ENCODE assay signal across 8 cellular contexts in genomic region chr6:37819802-37820712, GRCh38. TPM values are rescaled to one million over a fixed set of nuclear protein-coding genes. Genes with fewer than 3 reads are reported as not detected.
DNase-seq lines count a peak whose midpoint lies in the region; ATAC-seq and TF ChIP-seq lines count a peak whose summit lies in the region.

No MANE protein-coding gene starts in this region.

- no peaks in the 10 kb centered on the region for H3K9me3 Mint-ChIP-seq in HFFc6

- H2BK5ac ChIP-seq in neuronal stem cell (ENCODE audit: low read length): peak overlapping the region; percentile 93

- H3K9ac ChIP-seq in BLaER1: peak overlapping the region; percentile 97
- H3K9ac ChIP-seq in neuronal stem cell (ENCODE audit: low read depth, low read length, poor library complexity): peak overlapping the region; percentile 81

- no peak overlapping the region for H2BK120ac ChIP-seq in neuronal stem cell (ENCODE audit: low read depth, low read length)

- peaks cover 2% of the 10 kb centered on the region for H3K79me1 ChIP-seq in neuronal stem cell (ENCODE audit: low read depth, low read length)

- peak overlapping the region; percentile 93 for H2AFZ ChIP-seq in neuronal stem cell (ENCODE audit: low read length)

- H3K4me1 Mint-ChIP-seq in HFFc6 (ENCODE audit: low read depth): peaks cover 48% of the 10 kb centered on the region

- H3K4me1 ChIP-seq in BLaER1: peaks cover 45% of the 10 kb centered on the region
- peaks cover 0 to 58% (median 24%) of the 10 kb centered on the region in 3 donors for H3K4me1 ChIP-seq in gastroesophageal sphincter
- H3K4me1 ChIP-seq in neuronal stem cell (ENCODE audit: control insufficient read depth in 2 of 2, insufficient read depth in 1 of 2, low read depth in 1 of 2, low read length in 2 of 2): peaks cover 4 to 14% of the 10 kb centered on the region in 2 donors
- H3K4me1 ChIP-seq in thoracic aorta (ENCODE audit: control insufficient read depth in 1 of 2, low read depth in 2 of 2): peaks cover 32 to 52% of the 10 kb centered on the region in 2 donors

- peak overlapping the region; percentile 95 for H3K4me3 Mint-ChIP-seq in HFFc6

- H3K27me3 ChIP-seq in BLaER1 (no peaks in the 10 kb centered on the region), gastroesophageal sphincter (no peaks in the 10 kb centered on the region), neuronal stem cell (ENCODE audit: control insufficient read depth in 3 of 3, insufficient read depth in 3 of 3, low read depth in 1 of 3, low read length in 3 of 3) (no peaks in the 10 kb centered on the region), thoracic aorta (replicated peaks; ENCODE audit: insufficient read depth) (no peaks in the 10 kb centered on the region)

- H3K27ac Mint-ChIP-seq in HFFc6: peak overlapping the region; percentile 97

- no peaks in the 10 kb centered on the region for H3K36me3 Mint-ChIP-seq in HFFc6 (ENCODE audit: low read depth)

- H3K4me3 ChIP-seq in BLaER1: peak overlapping the region; percentile 77
- H3K4me3 ChIP-seq in gastroesophageal sphincter: peak overlapping the region; percentile 97 to 99
- H3K4me3 ChIP-seq in neuronal stem cell (ENCODE audit: low read length in 2 of 2): peak overlapping the region; percentile 68 to 93
- peak overlapping the region; percentile 85 for H3K4me3 ChIP-seq in thoracic aorta

- 0% methylated on average over 4 to 6 of the region's 71 CpGs for WGBS in gastroesophageal sphincter (ENCODE audit: low coverage in 1 of 2), 2 donors
- no CpG with 5 or more reads among the region's 71 CpGs for WGBS in neuronal stem cell (ENCODE audit: extremely low coverage in 2 of 2, insufficient read length in 2 of 2, insufficient replicate concordance in 1 of 2), 2 donors

- TF ChIP-seq POLR2A in gastroesophageal sphincter (IDR thresholded peaks at IDR 0.05): no peak

- H3K4me2 ChIP-seq in BLaER1 (peak overlapping the region; percentile 93), neuronal stem cell (ENCODE audit: insufficient read depth, low read length, poor library complexity, severe bottlenecking) (peak overlapping the region; percentile 73)

- POLR2A ChIA-PET in RWPE1 (lab: Yijun Ruan, JAX; ENCODE audit: low non-redundant PET): interaction anchor here (0.6 kb wide), 1 partner anchor 58 kb away, joined by 3 read pairs; no protein-coding TSS in a partner anchor

- ATAC-seq in gastroesophageal sphincter (peak; percentile 4), thoracic aorta (ENCODE audit: insufficient number of reproducible peaks, low FRiP score, low read depth) (peak; percentile 23), HG03280 (IDR thresholded peaks at IDR 0.05; ENCODE audit: unreplicated experiment) (no peak)

- H3K27ac ChIP-seq in BLaER1 (peak overlapping the region; percentile 99), RWPE1 (peak overlapping the region; percentile 92), gastroesophageal sphincter (peak overlapping the region; percentile 77 to 99 (median 98)), neuronal stem cell (replicated peaks; ENCODE audit: low read length) (peak overlapping the region; percentile 99), thoracic aorta (peak overlapping the region; percentile 90 to 96)

- TF ChIP-seq EP300 in gastroesophageal sphincter (IDR thresholded peaks at IDR 0.05): no peak

- peak overlapping the region; percentile 82 for H3K18ac ChIP-seq in neuronal stem cell (ENCODE audit: low read length)

- no peak for TF ChIP-seq CTCF in HFFc6 (IDR thresholded peaks at IDR 0.05)
- no peak for TF ChIP-seq CTCF in RWPE1 (conservative IDR thresholded peaks at IDR 0.05; ENCODE audit: low read depth)
- TF ChIP-seq CTCF in gastroesophageal sphincter (IDR thresholded peaks at IDR 0.05): no peak
- TF ChIP-seq CTCF in thoracic aorta (IDR thresholded peaks at IDR 0.05): no peak

- DNase-seq in HFFc6: peak; percentile 36
- peak; percentile 77 for DNase-seq in RWPE1 (ENCODE audit: low spot score)
- DNase-seq in activated gamma-delta T cell treated with anti-CD3 and anti-CD28 coated beads, Interleukin-2, amount 50 U/mL, for 16 hours (ENCODE audit: low read depth): peak; percentile 25
- DNase-seq in neuronal stem cell (ENCODE audit: low spot score): no peak
- peak; percentile 49 for DNase-seq in thoracic aorta (ENCODE audit: low spot score)

- H3K14ac ChIP-seq in neuronal stem cell (ENCODE audit: low read length): peak overlapping the region; percentile 87

- no peak overlapping the region for H3K4ac ChIP-seq in neuronal stem cell (ENCODE audit: low read length)

- H2BK12ac ChIP-seq in neuronal stem cell (ENCODE audit: low read length): no peak overlapping the region

- H4K20me1 ChIP-seq in BLaER1: peaks cover 48% of the 10 kb centered on the region

- no peak overlapping the region for H3K23ac ChIP-seq in neuronal stem cell (ENCODE audit: low read depth, low read length, poor library complexity)

- no peak overlapping the region for H4K91ac ChIP-seq in neuronal stem cell (ENCODE audit: low read depth, low read length, poor library complexity)

- no peak overlapping the region for H2AK5ac ChIP-seq in neuronal stem cell (ENCODE audit: low read depth, low read length)

- H4K8ac ChIP-seq in neuronal stem cell (ENCODE audit: low read depth, low read length): no peak overlapping the region

- H3K27me3 Mint-ChIP-seq in HFFc6 (ENCODE audit: insufficient read depth): no peaks in the 10 kb centered on the region

- H3K36me3 ChIP-seq in BLaER1: peaks cover 11% of the 10 kb centered on the region; the same call in 1 of the 2 replicates
- H3K36me3 ChIP-seq in gastroesophageal sphincter: no peaks in the 10 kb centered on the region
- peaks cover 0 to 10% of the 10 kb centered on the region in 2 donors for H3K36me3 ChIP-seq in neuronal stem cell (replicated peaks in 1 of 2; ENCODE audit: control insufficient read depth in 2 of 2, insufficient read depth in 2 of 2, low read length in 2 of 2)
- H3K36me3 ChIP-seq in thoracic aorta: no peaks in the 10 kb centered on the region

- H2BK15ac ChIP-seq in neuronal stem cell (ENCODE audit: low read length): no peak overlapping the region

- CTCF ChIA-PET in RWPE1 (lab: Yijun Ruan, JAX): interaction anchor here (0.6 kb wide), 1 partner anchor 162 kb away, joined by 3 read pairs; no protein-coding TSS in a partner anchor

- no peaks in the 10 kb centered on the region for H3K9me3 ChIP-seq in BLaER1
- no peaks in the 10 kb centered on the region for H3K9me3 ChIP-seq in gastroesophageal sphincter
- no peaks in the 10 kb centered on the region for H3K9me3 ChIP-seq in neuronal stem cell (replicated peaks in 1 of 2; ENCODE audit: control insufficient read depth in 2 of 2, insufficient read depth in 1 of 2, low read depth in 1 of 2, low read length in 2 of 2)
- no peaks in the 10 kb centered on the region for H3K9me3 ChIP-seq in thoracic aorta

RNA-seq across cellular contexts. Expression of gene ZFAND3, which starts 0.5 kb away (rescaled TPM):
- 10 to 100 TPM; 75.2 to 93.2 (median 87.0) TPM for total RNA-seq in HFFc6 (2021; fragmentation: NEBNext Ultra II Directional; extraction: Animal tissue kit (Norgen Biotek cat#: 25700))
- total RNA-seq in gastroesophageal sphincter (10 to 100 TPM; 46.3 to 73.6 (median 49.3) TPM), thoracic aorta (10 to 100 TPM; 45.4 to 56.2 TPM)
- 76.7 TPM for polyA plus RNA-seq in neuronal stem cell (2013, experiment 1 of 2)
- polyA plus RNA-seq in neuronal stem cell (2013, experiment 2 of 2): 81.6 TPM
